Comparison of ENCODE assay signal across 1 cellular context in the genomic region with DNA sequence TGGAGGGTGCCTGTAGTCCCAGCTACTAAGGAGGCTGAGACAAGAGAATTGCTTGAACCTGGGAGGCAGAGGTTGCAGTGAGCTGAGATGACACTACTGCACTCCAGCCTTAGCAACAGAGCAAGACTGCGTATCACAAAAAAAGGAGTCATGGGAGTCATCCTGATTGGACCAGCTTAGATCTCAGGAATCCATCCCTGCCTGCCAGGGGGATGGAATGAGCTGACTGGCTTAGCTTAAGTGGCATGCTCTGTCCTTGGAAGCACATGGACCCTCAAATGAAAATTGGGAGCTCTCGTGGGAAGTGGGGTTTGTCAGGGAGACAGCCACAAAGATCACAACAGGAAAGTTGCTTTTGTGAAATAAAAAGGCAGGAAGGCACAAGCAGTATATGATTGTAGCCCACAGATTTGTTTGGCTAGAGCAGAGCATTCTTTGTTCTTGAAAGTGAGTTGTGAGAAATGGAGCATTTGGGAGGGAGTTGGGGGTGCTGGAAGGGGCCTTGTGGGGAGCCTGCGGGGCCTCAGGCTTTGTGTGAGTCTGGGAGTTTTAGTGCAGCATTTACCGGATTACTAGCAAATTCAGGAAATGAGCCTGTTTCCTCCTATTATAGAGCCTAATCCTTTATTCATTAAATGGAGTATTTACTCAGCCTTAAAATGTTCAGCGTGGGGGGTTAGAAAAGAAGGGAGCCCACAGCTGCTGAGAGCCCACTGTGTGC.
TF ChIP-seq lines count a peak whose summit lies in the region.

No MANE protein-coding gene starts in this region.

TF ChIP-seq in WTC11, 78 proteins besides CTCF, POLR2A, EP300 and RAD21 (continued from another document):
- TF ChIP-seq, protein P1, sequence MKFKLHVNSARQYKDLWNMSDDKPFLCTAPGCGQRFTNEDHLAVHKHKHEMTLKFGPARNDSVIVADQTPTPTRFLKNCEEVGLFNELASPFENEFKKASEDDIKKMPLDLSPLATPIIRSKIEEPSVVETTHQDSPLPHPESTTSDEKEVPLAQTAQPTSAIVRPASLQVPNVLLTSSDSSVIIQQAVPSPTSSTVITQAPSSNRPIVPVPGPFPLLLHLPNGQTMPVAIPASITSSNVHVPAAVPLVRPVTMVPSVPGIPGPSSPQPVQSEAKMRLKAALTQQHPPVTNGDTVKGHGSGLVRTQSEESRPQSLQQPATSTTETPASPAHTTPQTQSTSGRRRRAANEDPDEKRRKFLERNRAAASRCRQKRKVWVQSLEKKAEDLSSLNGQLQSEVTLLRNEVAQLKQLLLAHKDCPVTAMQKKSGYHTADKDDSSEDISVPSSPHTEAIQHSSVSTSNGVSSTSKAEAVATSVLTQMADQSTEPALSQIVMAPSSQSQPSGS (CRISPR knock-in tag; IDR thresholded peaks at IDR 0.05; ENCODE audit: borderline replicate concordance, low read depth): no peak
- TF ChIP-seq GTF2I (CRISPR knock-in tag; conservative IDR thresholded peaks at IDR 0.05) (no peak), NR2C2 (CRISPR knock-in tag; IDR thresholded peaks at IDR 0.05) (no peak), MYBL2 (CRISPR knock-in tag; IDR thresholded peaks at IDR 0.05) (no peak)
- TF ChIP-seq, protein P2, sequence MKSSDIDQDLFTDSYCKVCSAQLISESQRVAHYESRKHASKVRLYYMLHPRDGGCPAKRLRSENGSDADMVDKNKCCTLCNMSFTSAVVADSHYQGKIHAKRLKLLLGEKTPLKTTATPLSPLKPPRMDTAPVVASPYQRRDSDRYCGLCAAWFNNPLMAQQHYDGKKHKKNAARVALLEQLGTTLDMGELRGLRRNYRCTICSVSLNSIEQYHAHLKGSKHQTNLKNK (CRISPR knock-in tag; IDR thresholded peaks at IDR 0.05): no peak
- TF ChIP-seq, protein P3, sequence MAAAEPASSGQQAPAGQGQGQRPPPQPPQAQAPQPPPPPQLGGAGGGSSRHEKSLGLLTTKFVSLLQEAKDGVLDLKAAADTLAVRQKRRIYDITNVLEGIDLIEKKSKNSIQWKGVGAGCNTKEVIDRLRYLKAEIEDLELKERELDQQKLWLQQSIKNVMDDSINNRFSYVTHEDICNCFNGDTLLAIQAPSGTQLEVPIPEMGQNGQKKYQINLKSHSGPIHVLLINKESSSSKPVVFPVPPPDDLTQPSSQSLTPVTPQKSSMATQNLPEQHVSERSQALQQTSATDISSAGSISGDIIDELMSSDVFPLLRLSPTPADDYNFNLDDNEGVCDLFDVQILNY (CRISPR knock-in tag; IDR thresholded peaks at IDR 0.05): no peak
- TF ChIP-seq, protein P4, sequence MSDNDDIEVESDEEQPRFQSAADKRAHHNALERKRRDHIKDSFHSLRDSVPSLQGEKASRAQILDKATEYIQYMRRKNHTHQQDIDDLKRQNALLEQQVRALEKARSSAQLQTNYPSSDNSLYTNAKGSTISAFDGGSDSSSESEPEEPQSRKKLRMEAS (CRISPR knock-in tag; IDR thresholded peaks at IDR 0.05): no peak
- TF ChIP-seq, protein P5, sequence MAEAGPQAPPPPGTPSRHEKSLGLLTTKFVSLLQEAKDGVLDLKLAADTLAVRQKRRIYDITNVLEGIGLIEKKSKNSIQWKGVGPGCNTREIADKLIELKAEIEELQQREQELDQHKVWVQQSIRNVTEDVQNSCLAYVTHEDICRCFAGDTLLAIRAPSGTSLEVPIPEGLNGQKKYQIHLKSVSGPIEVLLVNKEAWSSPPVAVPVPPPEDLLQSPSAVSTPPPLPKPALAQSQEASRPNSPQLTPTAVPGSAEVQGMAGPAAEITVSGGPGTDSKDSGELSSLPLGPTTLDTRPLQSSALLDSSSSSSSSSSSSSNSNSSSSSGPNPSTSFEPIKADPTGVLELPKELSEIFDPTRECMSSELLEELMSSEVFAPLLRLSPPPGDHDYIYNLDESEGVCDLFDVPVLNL (CRISPR knock-in tag; IDR thresholded peaks at IDR 0.05; ENCODE audit: borderline replicate concordance, low read depth): no peak
- TF ChIP-seq, protein P6, sequence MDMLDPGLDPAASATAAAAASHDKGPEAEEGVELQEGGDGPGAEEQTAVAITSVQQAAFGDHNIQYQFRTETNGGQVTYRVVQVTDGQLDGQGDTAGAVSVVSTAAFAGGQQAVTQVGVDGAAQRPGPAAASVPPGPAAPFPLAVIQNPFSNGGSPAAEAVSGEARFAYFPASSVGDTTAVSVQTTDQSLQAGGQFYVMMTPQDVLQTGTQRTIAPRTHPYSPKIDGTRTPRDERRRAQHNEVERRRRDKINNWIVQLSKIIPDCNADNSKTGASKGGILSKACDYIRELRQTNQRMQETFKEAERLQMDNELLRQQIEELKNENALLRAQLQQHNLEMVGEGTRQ (CRISPR knock-in tag; IDR thresholded peaks at IDR 0.05): no peak
TF ChIP-seq in WTC11: peak in this region for 0.
